18 cellular contexts compared by ENCODE assay signal in genomic region chr18:23244431-23244830, GRCh38.
DNase-seq lines count a peak whose midpoint lies in the region; FAIRE-seq and TF ChIP-seq lines count a peak whose summit lies in the region.
"Had no signal": no experiment of that assay in that cellular context is flagged by ENCODE, and none has a peak within 500 bp of the region (broad histone marks: within the 10 kb centered on the region; RNA-seq: fewer than 3 reads in every experiment).

No MANE protein-coding gene starts in this region.

- H3K27ac ChIP-seq in cingulate gyrus (ENCODE audit: low read depth, low read length) (peak overlapping the region; percentile 26), kidney (ENCODE audit: low read depth in 2 of 2, low read length in 2 of 2) (no peak overlapping the region)
- H3K27ac ChIP-seq: gastrocnemius medialis, parathyroid adenoma, skin epidermis had no signal

- H3K9me3 ChIP-seq in kidney (ENCODE audit: control insufficient read depth in 1 of 2, low read length in 2 of 2): no peaks in the 10 kb centered on the region
- H3K9me3 ChIP-seq: gastrocnemius medialis had no signal

- DNase-seq in NCI-H2081 (lab: John Stamatoyannopoulos, UW): peak; percentile 36 to 65
- DNase-seq in NCI-H2081 treated with DMSO at 0.1 percent for 48 hours (lab: John Stamatoyannopoulos, UW): no peak
- peak; percentile 36 for DNase-seq in NCI-H2227 treated with DMSO at 0.1 percent for 48 hours (lab: John Stamatoyannopoulos, UW)
- DNase-seq in superior temporal gyrus (ENCODE audit: extremely low spot score): peak; percentile 47
- DNase-seq in kidney: no peak
- DNase-seq in stimulated activated CD4-positive, alpha-beta T cell treated with anti-CD3 and anti-CD28 coated beads, Interleukin-2, amount 100 ng/mL, for 48 hours: no peak
- DNase-seq in activated CD4-positive, alpha-beta T cell treated with anti-CD3 and anti-CD28 coated beads for 48 hours: no peak
- DNase-seq: activated CD4-positive, alpha-beta memory T cell treated with anti-CD3 and anti-CD28 coated beads, Interleukin-2, amount 10 ng/mL, durations not matched to agents 7 days and 5 days; activated T-cell treated with anti-CD3 and anti-CD28 coated beads, Interleukin-2, amount 50 U/mL, for 4 hours; C1 segment of cervical spinal cord; cortex of kidney; gastrocnemius medialis; HCEC 1CT; KG1; RPMI8226 had no signal

- no peak overlapping the region for H3K9ac ChIP-seq in kidney (ENCODE audit: low read length in 2 of 2)
- H3K9ac ChIP-seq: parathyroid adenoma had no signal

- FAIRE-seq in kidney (lab: Jason Lieb, UNC): no peak

- H3K4me3 ChIP-seq in kidney (ENCODE audit: low read length in 2 of 2): no peak overlapping the region
- H3K4me3 ChIP-seq: gastrocnemius medialis, skin epidermis had no signal

- H3K4me1 ChIP-seq in kidney (ENCODE audit: control insufficient read depth in 1 of 2, insufficient read depth in 1 of 2, low read depth in 1 of 2, low read length in 2 of 2): no peaks in the 10 kb centered on the region
- H3K4me1 ChIP-seq: gastrocnemius medialis, parathyroid adenoma had no signal

- intact Hi-C loops in kidney (cut with DNase I): loop anchor here (10.0 kb wide), 2 partner anchors 70 to 110 kb away; no protein-coding TSS in a partner anchor

- peaks cover 4 to 9% of the 10 kb centered on the region in 2 donors for H3K36me3 ChIP-seq in kidney (ENCODE audit: control insufficient read depth in 1 of 2, insufficient read depth in 2 of 2, low read length in 2 of 2)
- H3K36me3 ChIP-seq: gastrocnemius medialis had no signal

- no peak for TF ChIP-seq CTCF in kidney (IDR thresholded peaks at IDR 0.05; ENCODE audit: borderline replicate concordance, extremely low read depth, insufficient read depth)

Comparison
In these comparisons a context has a peak if more than half of its experiments do, and no peak if none do; other contexts are left out.
1. DNase-seq: peak in NCI-H2081 (2 of 2), NCI-H2227 treated with DMSO at 0.1 percent for 48 hours (single experiment) and superior temporal gyrus (single experiment); none in NCI-H2081 treated with DMSO at 0.1 percent for 48 hours (single experiment), kidney (single experiment), stimulated activated CD4-positive, alpha-beta T cell treated with anti-CD3 and anti-CD28 coated beads, Interleukin-2, amount 100 ng/mL, for 48 hours (0 of 2) and activated CD4-positive, alpha-beta T cell treated with anti-CD3 and anti-CD28 coated beads for 48 hours (single experiment).